Comparison of ENCODE assay signal across 27 cellular contexts in genomic region chr15:36584511-36584910, GRCh38.
"Had no signal": no experiment of that assay in that cellular context is flagged by ENCODE, and none has a peak within 500 bp of the region (broad histone marks: within the 10 kb centered on the region; RNA-seq: fewer than 3 reads in every experiment).

No MANE protein-coding gene starts in this region.

- H3K4me1 ChIP-seq: testis had no signal

- H3K36me3 ChIP-seq: gastroesophageal sphincter, ovary, tibial artery, upper lobe of left lung had no signal

- H3K4me3 ChIP-seq: dorsolateral prefrontal cortex, gastroesophageal sphincter, ovary, testis, tibial artery, upper lobe of left lung had no signal

- H3K27me3 ChIP-seq: dorsolateral prefrontal cortex, foreskin keratinocyte, gastroesophageal sphincter, ovary, testis, tibial artery, upper lobe of left lung had no signal

- ATAC-seq: esophagus mucosa; foreskin keratinocyte; gastroesophageal sphincter; natural killer cell; sciatic nerve; stimulated activated memory B cell treated with anti-CD40 and anti-IgM and Interleukin-4, amounts not matched to agents 10 μg/mL and 1 μg/mL and 100 μg/mL, for 72 hours; stimulated activated naive CD8-positive, alpha-beta T cell treated with anti-CD3 and anti-CD28 coated beads, Interleukin-15, Interleukin-2, amounts not matched to agents 100 U/mL and 50 U/mL, for 24 hours had no signal

- H3K27ac ChIP-seq: dorsolateral prefrontal cortex, foreskin keratinocyte, gastroesophageal sphincter, ovary, testis, tibial artery, upper lobe of left lung had no signal

- H3K9me3 ChIP-seq: gastroesophageal sphincter, ovary, testis, tibial artery, upper lobe of left lung had no signal

- DNase-seq: caudate nucleus; cerebellar nuclear complex; cortex of kidney; dorsolateral prefrontal cortex; effector CD4-positive, alpha-beta T cell; endodermal cell; foreskin keratinocyte; hypothalamus; immature natural killer cell; islet precursor cell; mesendoderm; natural killer cell; occipital lobe; ovary; posterior cingulate gyrus; retina; stimulated activated CD4-positive, alpha-beta T cell treated with anti-CD3 and anti-CD28 coated beads, Interleukin-2, amount 100 ng/mL, for 24 hours; stimulated activated CD4-positive, alpha-beta T cell treated with anti-CD3 and anti-CD28 coated beads, Interleukin-4, amount 100 ng/mL, for 24 hours; stimulated activated naive CD8-positive, alpha-beta T cell treated with anti-CD3 and anti-CD28 coated beads, Interleukin-15, Interleukin-2, amounts not matched to agents 100 U/mL and 50 U/mL, for 24 hours; substantia nigra; testis; tibial artery; upper lobe of left lung had no signal
